ENCODE assay signal across 16 cellular contexts in the genomic region with DNA sequence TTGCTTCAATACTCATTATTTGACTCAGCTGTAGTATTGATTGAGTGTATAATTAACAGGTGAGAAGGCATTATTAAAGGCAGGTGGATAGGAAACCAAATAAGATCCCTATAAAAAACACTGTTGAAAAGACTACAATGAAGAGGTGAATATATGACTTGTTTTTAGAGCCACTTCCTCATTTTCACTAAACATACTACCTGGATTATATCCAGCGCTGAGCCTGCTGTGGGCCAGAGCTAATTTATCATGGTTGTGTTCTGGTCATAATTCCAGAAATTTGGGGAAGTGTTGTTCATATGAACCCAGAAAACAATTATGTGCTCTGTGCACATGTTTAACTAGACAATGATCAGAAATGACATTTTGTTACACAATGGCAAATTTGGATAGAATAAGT.
"Had no signal": no experiment of that assay in that cellular context is flagged by ENCODE, and none has a peak within 500 bp of the region (broad histone marks: within the 10 kb centered on the region; RNA-seq: fewer than 3 reads in every experiment).

No MANE protein-coding gene starts in this region.

- ATAC-seq: activated CD4-positive, alpha-beta T cell treated with anti-CD3 and anti-CD28 coated beads for 36 hours; left cardiac atrium; naive thymus-derived CD4-positive, alpha-beta T cell had no signal

- H3K9me3 Mint-ChIP-seq: brain, endodermal cell had no signal

- H3K9me3 ChIP-seq: thyroid gland had no signal

- H3K4me3 Mint-ChIP-seq: activated CD4-positive, alpha-beta memory T cell treated with anti-CD3 and anti-CD28 coated beads, Interleukin-2, amount 10 ng/mL, durations not matched to agents 7 days and 5 days; activated CD4-positive, alpha-beta T cell treated with anti-CD3 and anti-CD28 coated beads for 36 hours; activated naive CD8-positive, alpha-beta T cell; brain; endodermal cell; naive thymus-derived CD4-positive, alpha-beta T cell had no signal

- H3K27me3 Mint-ChIP-seq: activated CD4-positive, alpha-beta memory T cell treated with anti-CD3 and anti-CD28 coated beads, Interleukin-2, amount 10 ng/mL, durations not matched to agents 7 days and 5 days; activated CD4-positive, alpha-beta T cell treated with anti-CD3 and anti-CD28 coated beads for 36 hours; activated naive CD8-positive, alpha-beta T cell; brain; naive thymus-derived CD4-positive, alpha-beta T cell had no signal

- H3K36me3 ChIP-seq: thyroid gland, WERI-Rb-1 had no signal

- H3K27ac Mint-ChIP-seq: activated CD4-positive, alpha-beta memory T cell treated with anti-CD3 and anti-CD28 coated beads, Interleukin-2, amount 10 ng/mL, durations not matched to agents 7 days and 5 days; activated CD4-positive, alpha-beta T cell treated with anti-CD3 and anti-CD28 coated beads for 36 hours; activated naive CD8-positive, alpha-beta T cell; brain; endodermal cell; naive thymus-derived CD4-positive, alpha-beta T cell had no signal

- H3K4me1 Mint-ChIP-seq: activated CD4-positive, alpha-beta memory T cell treated with anti-CD3 and anti-CD28 coated beads, Interleukin-2, amount 10 ng/mL, durations not matched to agents 7 days and 5 days; activated CD4-positive, alpha-beta T cell treated with anti-CD3 and anti-CD28 coated beads for 36 hours; brain; naive thymus-derived CD4-positive, alpha-beta T cell had no signal

- H3K27ac ChIP-seq: thyroid gland, WERI-Rb-1 had no signal

- DNase-seq: activated CD4-positive, alpha-beta memory T cell treated with anti-CD3 and anti-CD28 coated beads, Interleukin-2, amount 10 ng/mL, durations not matched to agents 7 days and 5 days; activated CD4-positive, alpha-beta T cell treated with anti-CD3 and anti-CD28 coated beads for 36 hours; activated gamma-delta T cell; activated T-cell treated with anti-CD3 and anti-CD28 coated beads, Interleukin-2, amount 50 U/mL, for 48 hours; amygdala; endodermal cell; glutamatergic neuron; left cardiac atrium; midbrain; naive thymus-derived CD4-positive, alpha-beta T cell; T-helper 9 cell; thyroid gland; WERI-Rb-1 had no signal

- H3K27me3 ChIP-seq: thyroid gland had no signal

- H3K4me1 ChIP-seq: thyroid gland had no signal

- H3K4me3 ChIP-seq: lung, thyroid gland had no signal

- H3K36me3 Mint-ChIP-seq: activated naive CD8-positive, alpha-beta T cell; brain; naive thymus-derived CD4-positive, alpha-beta T cell had no signal
